8 cellular contexts compared by ENCODE assay signal in the genomic region with DNA sequence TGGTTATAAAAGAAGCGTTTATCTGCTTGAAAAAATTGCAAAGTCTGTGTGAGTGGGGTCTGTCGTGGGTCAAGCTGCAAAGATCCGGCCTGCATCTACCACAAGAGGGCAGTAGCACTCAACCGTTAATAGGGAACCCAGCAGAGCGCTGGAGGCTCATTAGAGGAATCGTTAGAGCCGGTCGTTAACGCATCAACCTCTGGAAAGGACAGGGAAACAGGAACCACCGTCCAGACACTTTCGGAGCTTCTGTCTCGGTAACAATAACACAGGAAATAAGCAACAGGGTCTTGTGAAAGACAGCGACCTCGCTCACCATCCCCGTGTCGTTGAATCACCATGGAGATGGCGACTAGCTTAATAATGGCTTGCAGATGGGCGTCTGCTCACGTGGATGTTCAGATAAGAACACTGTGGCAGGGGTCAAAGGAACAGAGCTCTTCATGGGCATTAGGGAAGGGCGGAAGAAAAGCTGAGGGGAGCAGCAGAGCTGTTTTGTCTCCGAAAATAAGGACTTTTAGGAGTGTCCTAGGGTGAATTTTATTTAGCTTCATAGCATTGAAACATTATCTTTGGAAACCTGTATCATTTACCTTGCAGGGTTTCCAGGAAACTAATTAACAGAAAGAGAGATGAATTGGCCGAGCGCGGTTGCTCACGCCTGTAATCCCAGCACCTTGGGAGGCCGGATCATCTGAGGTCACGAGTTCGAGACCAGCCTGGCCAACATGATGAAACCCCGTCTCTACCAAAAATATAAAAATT. TPM values are rescaled to one million over a fixed set of nuclear protein-coding genes. Genes with fewer than 3 reads are reported as not detected.
A peak's percentile ranks its signal among the peaks of the same experiment; 100 is the strongest.
DNase-seq lines count a peak whose midpoint lies in the region; ATAC-seq and TF ChIP-seq lines count a peak whose summit lies in the region.

No MANE protein-coding gene starts in this region.

- DNase-seq in activated gamma-delta T cell treated with Interleukin-2 at 50 U/mL for 16 hours (peak; percentile 64), activated gamma-delta T cell (lab: John Stamatoyannopoulos, UW) (no peak), LoVo (ENCODE audit: low spot score) (peak; percentile 82), SHP77 (lab: John Stamatoyannopoulos, UW) (peak; percentile 90 to 97), foreskin melanocyte (peak; percentile 79)
- DNase-seq in activated effector memory CD4-positive, alpha-beta T cell treated with Interleukin-2 at 50 U/mL for 16 hours: peak; percentile 50
- DNase-seq in stimulated activated naive CD8-positive, alpha-beta T cell treated with anti-CD3 and anti-CD28 coated beads, Interleukin-15, amount 100 ng/mL, for 72 hours: peak; percentile 70

- H3K9ac ChIP-seq in neural cell (ENCODE audit: low read length): peak overlapping the region; percentile 62

- no peaks in the 10 kb centered on the region for H3K9me3 Mint-ChIP-seq in stimulated activated naive CD8-positive, alpha-beta T cell treated with anti-CD3 and anti-CD28 coated beads, Interleukin-15, amount 100 ng/mL, for 72 hours

- no peaks in the 10 kb centered on the region for H3K9me3 ChIP-seq in neural cell (ENCODE audit: low read length)

- H3K4me3 Mint-ChIP-seq in stimulated activated naive CD8-positive, alpha-beta T cell treated with anti-CD3 and anti-CD28 coated beads, Interleukin-15, amount 100 ng/mL, for 72 hours: peak overlapping the region; percentile 78 to 84

- H3K9me2 ChIP-seq in neural cell (ENCODE audit: insufficient read depth, low read length): no peaks in the 10 kb centered on the region

- TF ChIP-seq EP300 in neural cell (conservative IDR thresholded peaks at IDR 0.05; ENCODE audit: poor library complexity, severe bottlenecking): no peak

- peak overlapping the region; percentile 80 for H3K27ac ChIP-seq in neural cell (ENCODE audit: low read length)

- H3K4me3 ChIP-seq in neural cell (ENCODE audit: low read length): peak overlapping the region; percentile 66

- H3K79me2 ChIP-seq in neural cell (replicated peaks; ENCODE audit: insufficient read depth, low read length): no peaks in the 10 kb centered on the region

- peaks cover 7% of the 10 kb centered on the region for H3K4me1 Mint-ChIP-seq in stimulated activated naive CD8-positive, alpha-beta T cell treated with anti-CD3 and anti-CD28 coated beads, Interleukin-15, amount 100 ng/mL, for 72 hours

- H3K27ac Mint-ChIP-seq in stimulated activated naive CD8-positive, alpha-beta T cell treated with anti-CD3 and anti-CD28 coated beads, Interleukin-15, amount 100 ng/mL, for 72 hours: peak overlapping the region; percentile 18 to 51

- no peaks in the 10 kb centered on the region for H4K20me1 ChIP-seq in neural cell (ENCODE audit: insufficient read depth)

- TF ChIP-seq RAD21 in neural cell (conservative IDR thresholded peaks at IDR 0.05): peak; percentile 81

- peaks cover 17% of the 10 kb centered on the region for H3K27me3 Mint-ChIP-seq in stimulated activated naive CD8-positive, alpha-beta T cell treated with anti-CD3 and anti-CD28 coated beads, Interleukin-15, amount 100 ng/mL, for 72 hours

- no peaks in the 10 kb centered on the region for H3K36me3 ChIP-seq in neural cell (ENCODE audit: insufficient read depth, low read length)

- no peaks in the 10 kb centered on the region for H3F3A ChIP-seq in neural cell (ENCODE audit: insufficient read depth, low read length, poor library complexity, severe bottlenecking)

- peak; percentile 95 for TF ChIP-seq CTCF in neural cell (IDR thresholded peaks at IDR 0.05; ENCODE audit: poor library complexity, severe bottlenecking)

- no peaks in the 10 kb centered on the region for H3K27me3 ChIP-seq in neural cell (ENCODE audit: insufficient read depth, low read depth, low read length)

- ATAC-seq in stimulated activated naive CD8-positive, alpha-beta T cell treated with anti-CD3 and anti-CD28 coated beads, Interleukin-15, amount 100 ng/mL, for 72 hours: peak; percentile 95

- peak overlapping the region; percentile 15 for H3K4me2 ChIP-seq in neural cell (ENCODE audit: low read length)

- peak overlapping the region; percentile 59 for H2AFZ ChIP-seq in neural cell (ENCODE audit: low read depth, low read length)

TF ChIP-seq in neural cell, 6 proteins besides CTCF, POLR2A, EP300 and RAD21:
- TF ChIP-seq POLR2AphosphoS5 (IDR thresholded peaks at IDR 0.05): peak; percentile 11
- no peak for TF ChIP-seq EZH2 (IDR thresholded peaks at IDR 0.05; ENCODE audit: borderline replicate concordance, insufficient read depth, low read length, poor library complexity, severe bottlenecking)
- TF ChIP-seq MXI1 (conservative IDR thresholded peaks at IDR 0.05; ENCODE audit: poor library complexity, severe bottlenecking): peak; percentile 82
- TF ChIP-seq SMC3 (conservative IDR thresholded peaks at IDR 0.05; ENCODE audit: poor library complexity): peak; percentile 82

RNA-seq across cellular contexts. Expression of a gene that starts 11.9 kb away (rescaled TPM):
- 4.5 and 8.6 TPM in 2 replicates for polyA plus RNA-seq in neural cell
- polyA minus RNA-seq in neural cell: 13.1 and 16.0 TPM in 2 replicates
